ENCODE assay signal across 19 cellular contexts in the genomic region with DNA sequence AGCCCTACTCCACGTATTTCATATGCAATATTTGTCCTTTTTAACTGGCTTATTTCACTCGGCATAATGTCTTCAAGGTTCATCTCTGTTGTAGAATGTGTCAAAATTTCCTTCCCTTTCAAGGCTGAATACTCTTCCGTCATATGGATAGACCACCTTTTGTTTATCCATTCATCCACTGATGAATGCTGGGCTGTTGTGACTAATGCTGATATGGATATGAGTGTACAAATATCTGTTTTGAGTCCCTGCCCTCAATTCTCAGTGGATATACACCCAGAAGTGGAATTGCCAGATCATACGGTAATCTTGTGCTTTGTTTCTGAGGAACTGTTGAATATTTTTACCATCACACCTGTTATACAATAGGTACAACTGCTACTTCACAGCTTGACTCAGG.
"Had no signal": no experiment of that assay in that cellular context is flagged by ENCODE, and none has a peak within 500 bp of the region (broad histone marks: within the 10 kb centered on the region; RNA-seq: fewer than 3 reads in every experiment).

No MANE protein-coding gene starts in this region.

- FAIRE-seq: RCC 7860 had no signal

- DNase-seq: activated CD4-positive, alpha-beta T cell treated with anti-CD3 and anti-CD28 coated beads for 48 hours; activated CD8-positive, alpha-beta T cell treated with anti-CD3 and anti-CD28 coated beads for 36 hours; activated naive CD4-positive, alpha-beta T cell treated with Interleukin-2 at 50 U/mL for 16 hours; brain microvascular endothelial cell; MM.1S; NCI-H1105; NCI-H1436; NCI-H1694 treated with DMSO at 0.1 percent for 48 hours; NCI-H2029 treated with DMSO at 0.1 percent for 48 hours; NCI-H510A treated with DMSO at 0.1 percent for 48 hours; SHP77; SW 1271 had no signal

- H3K36me3 ChIP-seq: brain microvascular endothelial cell, cardiac muscle cell, SJSA1 had no signal

- H3K9me3 ChIP-seq: SJSA1 had no signal

- H3K27ac Mint-ChIP-seq: activated CD8-positive, alpha-beta T cell treated with anti-CD3 and anti-CD28 coated beads for 36 hours; activated T-cell treated with anti-CD3 and anti-CD28 coated beads, Interleukin-2, amount 50 U/mL, for 24 hours had no signal

- H3K4me3 ChIP-seq: cardiac muscle cell, SJSA1 had no signal

- H3K4me3 Mint-ChIP-seq: activated CD8-positive, alpha-beta T cell treated with anti-CD3 and anti-CD28 coated beads for 36 hours; activated T-cell treated with anti-CD3 and anti-CD28 coated beads, Interleukin-2, amount 50 U/mL, for 24 hours; activated T-helper 1 cell treated with anti-CD3 and anti-CD28 coated beads, Interleukin-12 subunit alpha, Interleukin-12 subunit beta, Interleukin-2, Interleukin-4 antibody, amounts not matched to agents 30 ng/mL and 10 ng/mL and 1 ng/mL, durations not matched to agents 14 hours and 24 hours and 36 hours had no signal

- ATAC-seq: activated CD4-positive, CD25-positive, alpha-beta regulatory T cell treated with anti-CD3 and anti-CD28 coated beads, Interleukin-2, amount 50 U/mL, for 24 hours; activated CD8-positive, alpha-beta T cell treated with anti-CD3 and anti-CD28 coated beads for 36 hours; SK-N-SH treated with all-trans-retinoic acid at 6 μM for 48 hours had no signal

- H3K27me3 ChIP-seq: brain microvascular endothelial cell, cardiac muscle cell, SJSA1 had no signal

- H3K27ac ChIP-seq: brain microvascular endothelial cell, cardiac muscle cell, SJSA1 had no signal

- H3K27me3 Mint-ChIP-seq: activated CD8-positive, alpha-beta T cell treated with anti-CD3 and anti-CD28 coated beads for 36 hours; activated T-cell treated with anti-CD3 and anti-CD28 coated beads, Interleukin-2, amount 50 U/mL, for 24 hours had no signal

- H3K9me3 Mint-ChIP-seq: activated T-cell treated with anti-CD3 and anti-CD28 coated beads, Interleukin-2, amount 50 U/mL, for 24 hours had no signal
